ENCODE assay signal across 9 cellular contexts in genomic region chr17:58253082-58253481, GRCh38. TPM values are rescaled to one million over a fixed set of nuclear protein-coding genes. Genes with fewer than 3 reads are reported as not detected.
"Had no signal": no experiment of that assay in that cellular context is flagged by ENCODE, and none has a peak within 500 bp of the region (broad histone marks: within the 10 kb centered on the region; RNA-seq: fewer than 3 reads in every experiment).

No MANE protein-coding gene starts in this region.

- ATAC-seq: GM12878 had no signal

- DNase-seq: GDM1, GF-D8 had no signal

- FAIRE-seq: G401.6, GM12878, GM12891, GM12892, GM18507, GM19239 had no signal

- H3K4me3 ChIP-seq: GM12878 had no signal

RNA-seq across cellular contexts. Expression of gene LPO, which starts 14.7 kb away (rescaled TPM):
- total RNA-seq: G401, GM12878 had no signal

RNA-seq across cellular contexts. Expression of gene MPO, which starts 27.7 kb away (rescaled TPM):
- total RNA-seq: G401 had no signal
